In genomic region chr2:237130562-237131421, GRCh38 we compare ENCODE assay signal across 18 cellular contexts. TPM values are rescaled to one million over a fixed set of nuclear protein-coding genes. Genes with fewer than 3 reads are reported as not detected.
DNase-seq lines count a peak whose midpoint lies in the region; TF ChIP-seq lines count a peak whose summit lies in the region.
"Had no signal": no experiment of that assay in that cellular context is flagged by ENCODE, and none has a peak within 500 bp of the region (broad histone marks: within the 10 kb centered on the region; RNA-seq: fewer than 3 reads in every experiment).

No MANE protein-coding gene starts in this region.

- peaks cover 17% of the 10 kb centered on the region for H3K9me3 ChIP-seq in mesenchymal stem cell (ENCODE audit: control insufficient read depth, low read length)
- H3K9me3 ChIP-seq: BLaER1, Caco-2, HAP-1 had no signal

- no peak overlapping the region for H2BK15ac ChIP-seq in mesenchymal stem cell (ENCODE audit: low read depth, poor library complexity, severe bottlenecking)

- H3K23ac ChIP-seq in mesenchymal stem cell (ENCODE audit: low read length in 2 of 2), result no peak overlapping the region

- no peaks in the 10 kb centered on the region for H3K4me1 Mint-ChIP-seq in activated CD4-positive, alpha-beta T cell treated with anti-CD3 and anti-CD28 coated beads, Interleukin-2, amount 10 ng/mL, durations not matched to agents 24 days and 14 days
- H3K4me1 Mint-ChIP-seq: CD8-positive, alpha-beta memory T cell had no signal

- no peaks in the 10 kb centered on the region for H3K27me3 Mint-ChIP-seq in activated CD4-positive, alpha-beta T cell treated with anti-CD3 and anti-CD28 coated beads, Interleukin-2, amount 10 ng/mL, durations not matched to agents 24 days and 14 days

- H3K4me1 ChIP-seq in mesenchymal stem cell (ENCODE audit: control insufficient read depth, insufficient read depth, low read depth, low read length), result peaks cover 24% of the 10 kb centered on the region
- H3K4me1 ChIP-seq: BLaER1, Caco-2, HAP-1 had no signal

- H4K91ac ChIP-seq in mesenchymal stem cell (ENCODE audit: low read length), result peak overlapping the region; percentile 16

- DNase-seq in activated CD4-positive, alpha-beta T cell treated with anti-CD3 and anti-CD28 coated beads, Interleukin-2, amount 10 ng/mL, durations not matched to agents 24 days and 14 days, result peak; percentile 19
- no peak for DNase-seq in activated CD4-positive, alpha-beta T cell treated with anti-CD3 and anti-CD28 coated beads, Interleukin-2, amount 50 U/mL, for 1 hour
- no peak for DNase-seq in RWPE1 (ENCODE audit: low spot score)
- no peak for DNase-seq in mesenchymal stem cell
- DNase-seq in stimulated activated CD4-positive, alpha-beta T cell treated with anti-CD3 and anti-CD28 coated beads, Interleukin-4, amount 100 ng/mL, for 4 hours, result no peak
- no peak for DNase-seq in GM13977 (ENCODE audit: low spot score)
- DNase-seq in stimulated activated CD4-positive, alpha-beta T cell treated with anti-CD3 and anti-CD28 coated beads, Interleukin-1b, Interleukin-23, amount 100 ng/mL, for 48 hours, result no peak
- DNase-seq: AML-193; Caco-2; CD8-positive, alpha-beta memory T cell; DND-41; GDM1; GOT3; HFFc6; KBM-7 had no signal

- H3K27ac ChIP-seq in RWPE1 (peak overlapping the region; percentile 42), mesenchymal stem cell (ENCODE audit: low read length, poor library complexity, severe bottlenecking) (no peak overlapping the region)
- H3K27ac ChIP-seq: 22Rv1, BLaER1 had no signal

- H2BK120ac ChIP-seq in mesenchymal stem cell (ENCODE audit: low read depth, low read length), result no peak overlapping the region

- H3K36me3 Mint-ChIP-seq in activated CD4-positive, alpha-beta T cell treated with anti-CD3 and anti-CD28 coated beads, Interleukin-2, amount 10 ng/mL, durations not matched to agents 24 days and 14 days (ENCODE audit: low read depth), result no peaks in the 10 kb centered on the region
- H3K36me3 Mint-ChIP-seq: CD8-positive, alpha-beta memory T cell had no signal

- H3K4me3 Mint-ChIP-seq in activated CD4-positive, alpha-beta T cell treated with anti-CD3 and anti-CD28 coated beads, Interleukin-2, amount 10 ng/mL, durations not matched to agents 24 days and 14 days, result no peak overlapping the region
- H3K4me3 Mint-ChIP-seq: CD8-positive, alpha-beta memory T cell; HFFc6 had no signal

- no peak overlapping the region for H3K4me3 ChIP-seq in mesenchymal stem cell (ENCODE audit: insufficient read depth in 1 of 2, low read depth in 1 of 2, low read length in 2 of 2)
- H3K4me3 ChIP-seq: BLaER1, HAP-1 had no signal

- H4K8ac ChIP-seq in mesenchymal stem cell (ENCODE audit: low read length), result no peak overlapping the region

- POLR2A ChIA-PET in RWPE1 (lab: Yijun Ruan, JAX; ENCODE audit: low non-redundant PET), result no interaction called here

- no peaks in the 10 kb centered on the region for H3K27me3 ChIP-seq in mesenchymal stem cell (ENCODE audit: control insufficient read depth in 1 of 2, insufficient read depth in 1 of 2, low read length in 2 of 2)
- H3K27me3 ChIP-seq: BLaER1 had no signal

- H3K18ac ChIP-seq in mesenchymal stem cell (ENCODE audit: low read depth in 1 of 2, low read length in 2 of 2), result peak overlapping the region in 1 of 2 experiments; percentile 99

- H2AK5ac ChIP-seq in mesenchymal stem cell (ENCODE audit: low read length, severe bottlenecking), result no peak overlapping the region

- H3K9me3 Mint-ChIP-seq in activated CD4-positive, alpha-beta T cell treated with anti-CD3 and anti-CD28 coated beads, Interleukin-2, amount 10 ng/mL, durations not matched to agents 24 days and 14 days, result no peaks in the 10 kb centered on the region
- H3K9me3 Mint-ChIP-seq: CD8-positive, alpha-beta memory T cell had no signal

- H3K27ac Mint-ChIP-seq in activated CD4-positive, alpha-beta T cell treated with anti-CD3 and anti-CD28 coated beads, Interleukin-2, amount 10 ng/mL, durations not matched to agents 24 days and 14 days, result no peak overlapping the region
- H3K27ac Mint-ChIP-seq: CD8-positive, alpha-beta memory T cell; HFFc6 had no signal

- H3K14ac ChIP-seq in mesenchymal stem cell (ENCODE audit: low read length in 2 of 2), result peak overlapping the region in 1 of 2 experiments; percentile 35

- no peak overlapping the region for H2BK5ac ChIP-seq in mesenchymal stem cell (ENCODE audit: low read depth, low read length, poor library complexity, severe bottlenecking)

- no peaks in the 10 kb centered on the region for H3K36me3 ChIP-seq in mesenchymal stem cell (ENCODE audit: control insufficient read depth in 1 of 2, insufficient read depth in 2 of 2, low read depth in 1 of 2, low read length in 2 of 2)
- H3K36me3 ChIP-seq: BLaER1, HAP-1 had no signal

- no peak overlapping the region for H3K4ac ChIP-seq in mesenchymal stem cell (ENCODE audit: low read depth in 1 of 2, low read length in 2 of 2)

- in situ Hi-C loops in GM13977 (cut with MboI; ENCODE audit: low pct_unique_long_range_greater_than_20kb, low sequenced_read_pairs, unreplicated experiment), result no loop called here

- H2BK12ac ChIP-seq in mesenchymal stem cell (ENCODE audit: low read length in 2 of 2), result peak overlapping the region in 1 of 2 experiments; percentile 23

- 97% methylated on average over 8 of the region's 8 CpGs for WGBS in mesenchymal stem cell

- H3K4me2 ChIP-seq in mesenchymal stem cell (ENCODE audit: low read length, poor library complexity, severe bottlenecking), result no peak overlapping the region
- H3K4me2 ChIP-seq: BLaER1 had no signal

- no peak overlapping the region for H3K9ac ChIP-seq in mesenchymal stem cell (ENCODE audit: low read length)
- H3K9ac ChIP-seq: BLaER1 had no signal

- intact Hi-C loops in activated CD4-positive, alpha-beta T cell treated with anti-CD3 and anti-CD28 coated beads, Interleukin-2, amount 10 ng/mL, durations not matched to agents 24 days and 14 days (cut with micrococcal nuclease), result no loop called here

- no peak for TF ChIP-seq CTCF in RWPE1 (conservative IDR thresholded peaks at IDR 0.05; ENCODE audit: low read depth)
- TF ChIP-seq CTCF in GM13977 (IDR thresholded peaks at IDR 0.05; ENCODE audit: extremely low read depth, insufficient read depth, missing control alignments), result no peak

- no peaks in the 10 kb centered on the region for H3K79me1 ChIP-seq in mesenchymal stem cell (replicated peaks; ENCODE audit: low read length, poor library complexity, severe bottlenecking)

- CTCF ChIA-PET in RWPE1 (lab: Yijun Ruan, JAX), result no interaction called here

- H2AFZ ChIP-seq in mesenchymal stem cell (ENCODE audit: low read depth, low read length), result no peak overlapping the region

RNA-seq across cellular contexts. Expression of gene COPS8, which starts 45.1 kb away (rescaled TPM):
- 60.1 and 67.5 TPM in 2 replicates for total RNA-seq in activated CD4-positive, alpha-beta T cell treated with anti-CD3 and anti-CD28 coated beads, Interleukin-2, amount 10 ng/mL, durations not matched to agents 24 days and 14 days
- 45.9 TPM for polyA plus RNA-seq in mesenchymal stem cell (2013, experiment 1 of 2)
- polyA plus RNA-seq in mesenchymal stem cell (2013, experiment 2 of 2), result 46.7 TPM
